In genomic region chr14:45359766-45360165, GRCh38 we compare ENCODE assay signal across 18 cellular contexts.
DNase-seq lines count a peak whose midpoint lies in the region; ATAC-seq, FAIRE-seq and TF ChIP-seq lines count a peak whose summit lies in the region.
"Had no signal": no experiment of that assay in that cellular context is flagged by ENCODE, and none has a peak within 500 bp of the region (broad histone marks: within the 10 kb centered on the region; RNA-seq: fewer than 3 reads in every experiment).

No MANE protein-coding gene starts in this region.

- in situ Hi-C loops in GM13976 (cut with MboI; ENCODE audit: low sequenced_read_pairs, unreplicated experiment) = no loop called here

- H3K27me3 Mint-ChIP-seq in CD14-positive monocyte (ENCODE audit: low read depth in 3 of 3) = no peaks in the 10 kb centered on the region

- no peak overlapping the region for H3K9ac ChIP-seq in adipocyte (ENCODE audit: low read length)

- DNase-seq in GM04504 (ENCODE audit: low read depth) = peak; percentile 1
- peak; percentile 2 for DNase-seq in adipocyte (ENCODE audit: low read depth)
- DNase-seq in fibroblast of the aortic adventitia (ENCODE audit: low read depth) = peak; percentile 32
- no peak for DNase-seq in urothelium cell line (ENCODE audit: low spot score)
- DNase-seq in mucosa of descending colon = no peak
- no peak for DNase-seq in CD14-positive monocyte (ENCODE audit: low spot score)
- DNase-seq in GM13976 (ENCODE audit: low spot score) = no peak
- DNase-seq: BE2C; CD8-positive, alpha-beta memory T cell; DND-41; HCEC 1CT; MV-4-11; NCI-H1417; NCI-H1930; NCI-H2171; NCI-H748 treated with DMSO at 0.1 percent for 48 hours; SW 1271 had no signal

- H3K4me3 Mint-ChIP-seq in CD14-positive monocyte = no peak overlapping the region
- H3K4me3 Mint-ChIP-seq: CD8-positive, alpha-beta memory T cell had no signal

- H3K4me1 Mint-ChIP-seq in CD14-positive monocyte = no peaks in the 10 kb centered on the region
- H3K4me1 Mint-ChIP-seq: CD8-positive, alpha-beta memory T cell had no signal

- no peaks in the 10 kb centered on the region for H3K36me3 ChIP-seq in adipocyte (ENCODE audit: control insufficient read depth, insufficient read depth, low read length, severe bottlenecking)
- H3K36me3 ChIP-seq in mucosa of descending colon (ENCODE audit: low read depth) = no peaks in the 10 kb centered on the region
- H3K36me3 ChIP-seq: BE2C had no signal

- no peaks in the 10 kb centered on the region for H3K27me3 ChIP-seq in adipocyte (replicated peaks; ENCODE audit: control insufficient read depth, insufficient read depth, low read length)
- H3K27me3 ChIP-seq: BE2C had no signal

- H3K4me1 ChIP-seq in adipocyte (ENCODE audit: control insufficient read depth, insufficient read depth, low read length) (no peaks in the 10 kb centered on the region), mucosa of descending colon (ENCODE audit: low read depth) (no peaks in the 10 kb centered on the region)
- H3K4me1 ChIP-seq: BE2C had no signal

- H3K9me3 Mint-ChIP-seq in CD14-positive monocyte = peaks cover 0 to 7% (median 0%) of the 10 kb centered on the region in 7 donors

- no peak overlapping the region for H3K27ac Mint-ChIP-seq in CD14-positive monocyte
- H3K27ac Mint-ChIP-seq: CD8-positive, alpha-beta memory T cell had no signal

- H3K4me3 ChIP-seq in adipocyte (ENCODE audit: low read length) (no peak overlapping the region), fibroblast of the aortic adventitia (ENCODE audit: low read depth, low read length) (no peak overlapping the region), mucosa of descending colon (no peak overlapping the region)

- no peak for ATAC-seq in mucosa of descending colon

- H3K36me3 Mint-ChIP-seq in CD14-positive monocyte = no peaks in the 10 kb centered on the region
- H3K36me3 Mint-ChIP-seq: CD8-positive, alpha-beta memory T cell had no signal

- no peak for TF ChIP-seq CTCF in fibroblast of the aortic adventitia (IDR thresholded peaks at IDR 0.05; ENCODE audit: insufficient read depth, low read length)
- no peak for TF ChIP-seq CTCF in mucosa of descending colon (IDR thresholded peaks at IDR 0.05)
- no peak for TF ChIP-seq CTCF in CD14-positive monocyte (IDR thresholded peaks at IDR 0.05)
- no peak for TF ChIP-seq CTCF in GM13976 (IDR thresholded peaks at IDR 0.05; ENCODE audit: borderline replicate concordance, control extremely low read depth, extremely low read depth, insufficient read depth, missing control alignments)

- intact Hi-C loops in mucosa of descending colon (cut with DNase I, micrococcal nuclease) = no loop called here
- intact Hi-C loops in CD14-positive monocyte (cut with micrococcal nuclease) = no loop called here

- H3K9me3 ChIP-seq in adipocyte (ENCODE audit: control insufficient read depth, low read length) (no peaks in the 10 kb centered on the region), mucosa of descending colon (no peaks in the 10 kb centered on the region)
- H3K9me3 ChIP-seq: BE2C had no signal

- peak; percentile 46 for FAIRE-seq in urothelium cell line (lab: Jason Lieb, UNC)
- FAIRE-seq: HTR-8/SVneo had no signal

Comparison
In these comparisons a context has a peak if more than half of its experiments do, and no peak if none do; other contexts are left out.
1. DNase-seq: peak in GM04504 (single experiment), adipocyte (single experiment) and fibroblast of the aortic adventitia (single experiment); none in urothelium cell line (single experiment), mucosa of descending colon (0 of 3), CD14-positive monocyte (single experiment) and GM13976 (single experiment).